In the genomic region with DNA sequence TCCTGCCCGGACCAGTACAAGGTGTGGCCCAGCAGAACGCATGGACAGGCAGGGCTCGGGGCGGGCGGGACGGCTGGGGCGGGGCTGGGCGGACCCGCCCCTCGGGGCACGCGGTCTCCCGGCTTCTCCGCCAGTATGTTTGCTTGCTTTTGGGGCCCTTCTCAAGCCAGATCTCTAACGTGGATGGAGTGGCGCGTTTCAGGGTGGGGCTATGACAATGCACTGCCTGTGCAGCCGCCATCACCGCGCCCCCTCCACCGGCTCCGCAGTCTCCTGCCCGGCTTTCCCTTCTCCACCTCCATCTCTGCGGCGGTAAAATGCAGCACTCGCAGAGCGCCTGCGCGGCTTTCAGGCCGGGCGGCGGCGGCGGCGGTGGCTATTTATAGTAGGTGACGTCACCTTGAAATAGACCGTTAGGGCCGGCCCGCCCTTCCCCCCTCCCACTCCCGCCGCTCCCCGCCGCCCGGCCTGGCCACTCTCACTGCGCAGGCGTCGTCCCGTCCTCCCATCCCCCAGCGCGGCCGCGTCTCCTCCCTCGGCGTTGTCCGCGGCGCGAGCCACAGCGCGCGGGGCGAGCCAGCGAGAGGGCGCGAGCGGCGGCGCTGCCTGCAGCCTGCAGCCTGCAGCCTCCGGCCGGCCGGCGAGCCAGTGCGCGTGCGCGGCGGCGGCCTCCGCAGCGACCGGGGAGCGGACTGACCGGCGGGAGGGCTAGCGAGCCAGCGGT, we compare ENCODE assay signal across 8 cellular contexts. TPM values are rescaled to one million over a fixed set of nuclear protein-coding genes. Genes with fewer than 3 reads are reported as not detected.
DNase-seq lines count a peak whose midpoint lies in the region; ATAC-seq and TF ChIP-seq lines count a peak whose summit lies in the region.

A gene (plus strand): TSS at position 560 of the 724 bp plus-strand sequence. CDS start 199 bp downstream, outside the sequence.

- peaks cover 11% of the 10 kb centered on the region for H3K36me3 ChIP-seq in PC-3 (ENCODE audit: low read depth, low read length)
- H3K36me3 ChIP-seq in muscle layer of duodenum (ENCODE audit: control insufficient read depth in 1 of 2, insufficient read depth in 2 of 2, low read length in 2 of 2), result peaks cover 0 to 5% of the 10 kb centered on the region in 2 donors

- CTCF ChIA-PET in PC-3 (lab: Charles Lee), result no interaction called here

- peaks cover 34% of the 10 kb centered on the region for H3K4me1 Mint-ChIP-seq in activated T-cell treated with anti-CD3 and anti-CD28 coated beads, Interleukin-2, amount 50 U/mL, for 24 hours (ENCODE audit: low read depth)

- POLR2A ChIA-PET in PC-3 (lab: Charles Lee; ENCODE audit: unreplicated experiment), result no interaction called here

- H3K27ac ChIP-seq in PC-3 (ENCODE audit: low read length) (peak within 1 kb of the TSS; percentile 80), muscle layer of duodenum (ENCODE audit: low read length) (peak within 1 kb of the TSS; percentile 87)

- intact Hi-C loops in PC-3 (cut with micrococcal nuclease), result loop anchor here (2.0 kb wide), 1 partner anchor 73 kb away; no protein-coding TSS in a partner anchor

- H3K9me3 ChIP-seq in PC-3 (ENCODE audit: low read length), result no peaks in the 10 kb centered on the region
- no peaks in the 10 kb centered on the region for H3K9me3 ChIP-seq in muscle layer of duodenum (ENCODE audit: control insufficient read depth in 1 of 2, low read length in 2 of 2)

- no peaks in the 10 kb centered on the region for H3K9me3 Mint-ChIP-seq in activated T-cell treated with anti-CD3 and anti-CD28 coated beads, Interleukin-2, amount 50 U/mL, for 24 hours

- DNase-seq in DMS 273 (lab: John Stamatoyannopoulos, UW; ENCODE audit: unreplicated experiment) (peak; percentile 94), HuH-7.5 (ENCODE audit: low spot score) (peak; percentile 85), PC-3 (peak; percentile 88)
- peak; percentile 93 for DNase-seq in activated T-cell treated with anti-CD3 and anti-CD28 coated beads, Interleukin-2, amount 50 U/mL, for 24 hours
- peak; percentile 82 for DNase-seq in stimulated activated CD8-positive, alpha-beta memory T cell treated with anti-CD3 and anti-CD28 coated beads, Interleukin-7, amount 100 ng/mL, for 24 hours (ENCODE audit: low read depth)

- peaks cover 21% of the 10 kb centered on the region for H3K36me3 Mint-ChIP-seq in activated T-cell treated with anti-CD3 and anti-CD28 coated beads, Interleukin-2, amount 50 U/mL, for 24 hours (ENCODE audit: low read depth)

- H3K27me3 ChIP-seq in PC-3 (ENCODE audit: low read length), result no peaks in the 10 kb centered on the region
- no peaks in the 10 kb centered on the region for H3K27me3 ChIP-seq in muscle layer of duodenum (ENCODE audit: low read depth, low read length)

- H3K4me3 ChIP-seq in PC-3 (ENCODE audit: low read length) (peak within 1 kb of the TSS; percentile 100), muscle layer of duodenum (ENCODE audit: low read depth in 1 of 2, low read length in 2 of 2) (peak within 1 kb of the TSS; percentile 79 to 81)

- ATAC-seq in GM21515 (IDR thresholded peaks at IDR 0.05; ENCODE audit: unreplicated experiment), result peak; percentile 62
- peak; percentile 72 for ATAC-seq in PC-3
- peak; percentile 94 for ATAC-seq in esophagus mucosa

- no peaks in the 10 kb centered on the region for H3K9me2 ChIP-seq in PC-3 (replicated peaks; ENCODE audit: low read length)

- H2AFZ ChIP-seq in PC-3 (ENCODE audit: low read length), result peak within 1 kb of the TSS; percentile 76

- no peaks in the 10 kb centered on the region for H3K27me3 Mint-ChIP-seq in activated T-cell treated with anti-CD3 and anti-CD28 coated beads, Interleukin-2, amount 50 U/mL, for 24 hours

- H3K9ac ChIP-seq in PC-3 (ENCODE audit: low read length), result peak within 1 kb of the TSS; percentile 96

- H3K4me3 Mint-ChIP-seq in activated T-cell treated with anti-CD3 and anti-CD28 coated beads, Interleukin-2, amount 50 U/mL, for 24 hours, result no peak within 1 kb of the TSS

- peaks cover 20% of the 10 kb centered on the region for H3K4me1 ChIP-seq in PC-3 (ENCODE audit: insufficient read depth, low read length)
- peaks cover 11 to 14% of the 10 kb centered on the region in 2 donors for H3K4me1 ChIP-seq in muscle layer of duodenum (ENCODE audit: control insufficient read depth in 1 of 2, insufficient read depth in 2 of 2, low read length in 2 of 2)

- TF ChIP-seq CTCF in PC-3 (conservative IDR thresholded peaks at IDR 0.05; ENCODE audit: low read depth, low read length), result no peak

- peaks cover 27% of the 10 kb centered on the region for H4K20me1 ChIP-seq in PC-3 (ENCODE audit: low read length)

- no TSS peak for BruUV-seq in PC-3 (replicated peaks; lab: Mats Ljungman, UMichigan)

- peak within 1 kb of the TSS; percentile 97 for H3K27ac Mint-ChIP-seq in activated T-cell treated with anti-CD3 and anti-CD28 coated beads, Interleukin-2, amount 50 U/mL, for 24 hours

- H3K4me2 ChIP-seq in PC-3 (ENCODE audit: low read length), result peak within 1 kb of the TSS; percentile 97

- peaks cover 44% of the 10 kb centered on the region for H3K79me2 ChIP-seq in PC-3 (ENCODE audit: low read length)

- no peaks in the 10 kb centered on the region for H3F3A ChIP-seq in PC-3 (ENCODE audit: low read length, unreplicated experiment)

RNA-seq across cellular contexts. Expression of the gene that starts here (rescaled TPM):
- total RNA-seq in PC-3 (2014; rRNA removed), result 75.0 and 95.7 TPM in 2 replicates
- 58.3 TPM for total RNA-seq in esophagus mucosa

Comparison
In these comparisons a context has a peak if more than half of its experiments do, and no peak if none do; other contexts are left out.
1. Peak in every context shown above with its lines: DNase-seq, ATAC-seq, H3K4me3 ChIP-seq and H3K27ac ChIP-seq.